Comparison of ENCODE assay signal across 15 cellular contexts in genomic region chr2:71428472-71429383, GRCh38. TPM values are rescaled to one million over a fixed set of nuclear protein-coding genes. Genes with fewer than 3 reads are reported as not detected.
A peak's percentile ranks its signal among the peaks of the same experiment; 100 is the strongest.
DNase-seq lines count a peak whose midpoint lies in the region; ATAC-seq, FAIRE-seq and TF ChIP-seq lines count a peak whose summit lies in the region.
"Had no signal": no experiment of that assay in that cellular context is flagged by ENCODE, and none has a peak within 500 bp of the region (broad histone marks: within the 10 kb centered on the region; RNA-seq: fewer than 3 reads in every experiment).

No MANE protein-coding gene starts in this region.

- H3K9me1 ChIP-seq in K562 (ENCODE audit: control insufficient read depth, insufficient read depth, low read length) = no peaks in the 10 kb centered on the region

- DNase-seq in activated T-cell treated with anti-CD3 and anti-CD28 coated beads, Interleukin-2, amount 50 U/mL, for 72 hours = no peak
- DNase-seq in activated T-cell treated with anti-CD3 and anti-CD28 coated beads for 4 hours = no peak
- DNase-seq in K562 (ENCODE audit: extremely low read depth in 1 of 4, low spot score in 3 of 4) = no peak
- DNase-seq in right lobe of liver = no peak
- no peak for DNase-seq in stimulated activated naive B cell treated with anti-CD40 and anti-IgM and Interleukin-4, amounts not matched to agents 10 μg/mL and 1 μg/mL and 100 μg/mL, for 72 hours
- no peak for DNase-seq in GM23248
- DNase-seq: 8988T, AML-193, DMS53, GF-D8 had no signal

- no peak for TF ChIP-seq CTCF in K562 (IDR thresholded peaks at IDR 0.05 in 2 of 3, conservative IDR thresholded peaks at IDR 0.05 in 1 of 3; ENCODE audit: insufficient read depth in 2 of 3, low read depth in 1 of 3, low read length in 3 of 3)
- no peak for TF ChIP-seq CTCF in right lobe of liver (IDR thresholded peaks at IDR 0.05)

- POLR2A ChIA-PET in K562 (lab: Yijun Ruan, JAX) = no interaction called here

- H3K27me3 ChIP-seq in K562 (ENCODE audit: control insufficient read depth in 2 of 2, insufficient read depth in 2 of 2, low read length in 2 of 2) = no peaks in the 10 kb centered on the region
- no peaks in the 10 kb centered on the region for H3K27me3 ChIP-seq in right lobe of liver
- H3K27me3 ChIP-seq in GM23248 (replicated peaks; ENCODE audit: insufficient read depth) = no peaks in the 10 kb centered on the region
- H3K27me3 ChIP-seq: BLaER1 had no signal

- H3K9me3 ChIP-seq in K562 (replicated peaks; ENCODE audit: control insufficient read depth, insufficient read depth, low read depth, low read length) = no peaks in the 10 kb centered on the region
- H3K9me3 ChIP-seq in right lobe of liver = no peaks in the 10 kb centered on the region
- H3K9me3 ChIP-seq in GM23248 (ENCODE audit: low read depth) = no peaks in the 10 kb centered on the region
- H3K9me3 ChIP-seq: BLaER1 had no signal

- H3F3A ChIP-seq in GM23248 (ENCODE audit: insufficient read depth) = peaks cover 7% of the 10 kb centered on the region; the same call in 1 of the 2 replicates

- no peaks in the 10 kb centered on the region for H3K4me1 Mint-ChIP-seq in activated T-cell treated with anti-CD3 and anti-CD28 coated beads, Interleukin-2, amount 50 U/mL, for 72 hours (ENCODE audit: low read depth)
- peaks cover 0 to 2% of the 10 kb centered on the region in 2 donors for H3K4me1 Mint-ChIP-seq in stimulated activated naive B cell treated with anti-CD40 and anti-IgM and Interleukin-4, amounts not matched to agents 10 μg/mL and 1 μg/mL and 100 μg/mL, for 72 hours

- H3K4me1 ChIP-seq in K562 (replicated peaks in 1 of 2; ENCODE audit: control insufficient read depth in 2 of 2, insufficient read depth in 2 of 2, low read length in 2 of 2) = no peaks in the 10 kb centered on the region
- peaks cover 0 to 26% (median 9%) of the 10 kb centered on the region in 4 donors for H3K4me1 ChIP-seq in right lobe of liver
- no peaks in the 10 kb centered on the region for H3K4me1 ChIP-seq in GM23248 (ENCODE audit: insufficient read depth)
- H3K4me1 ChIP-seq: BLaER1 had no signal

- no peaks in the 10 kb centered on the region for H3K9me2 ChIP-seq in GM23248 (ENCODE audit: insufficient read depth)

- peaks cover 7 to 24% of the 10 kb centered on the region in 2 donors for H3K36me3 Mint-ChIP-seq in activated T-cell treated with anti-CD3 and anti-CD28 coated beads, Interleukin-2, amount 50 U/mL, for 72 hours (ENCODE audit: insufficient read depth in 2 of 2)
- H3K36me3 Mint-ChIP-seq in stimulated activated naive B cell treated with anti-CD40 and anti-IgM and Interleukin-4, amounts not matched to agents 10 μg/mL and 1 μg/mL and 100 μg/mL, for 72 hours = peaks cover 29 to 57% of the 10 kb centered on the region in 2 donors

- H3K36me3 ChIP-seq in K562 (ENCODE audit: control insufficient read depth, insufficient read depth, low read length) = peaks cover 86% of the 10 kb centered on the region
- H3K36me3 ChIP-seq in right lobe of liver = peaks cover 0 to 34% (median 14%) of the 10 kb centered on the region in 4 donors
- peaks cover 78% of the 10 kb centered on the region for H3K36me3 ChIP-seq in GM23248 (ENCODE audit: low read depth)

- H3K27me3 Mint-ChIP-seq in activated T-cell treated with anti-CD3 and anti-CD28 coated beads, Interleukin-2, amount 50 U/mL, for 72 hours (ENCODE audit: low read depth) = no peaks in the 10 kb centered on the region
- H3K27me3 Mint-ChIP-seq in stimulated activated naive B cell treated with anti-CD40 and anti-IgM and Interleukin-4, amounts not matched to agents 10 μg/mL and 1 μg/mL and 100 μg/mL, for 72 hours = no peaks in the 10 kb centered on the region

- TF ChIP-seq RAD21 in K562 (CRISPR knock-in tag; conservative IDR thresholded peaks at IDR 0.05 in 1 of 2, IDR thresholded peaks at IDR 0.05 in 1 of 2) = no peak

- H2AFZ ChIP-seq in K562 (ENCODE audit: low read depth, low read length) = no peak overlapping the region
- no peak overlapping the region for H2AFZ ChIP-seq in GM23248

- H3K9me3 Mint-ChIP-seq in activated T-cell treated with anti-CD3 and anti-CD28 coated beads, Interleukin-2, amount 50 U/mL, for 72 hours = no peaks in the 10 kb centered on the region
- H3K9me3 Mint-ChIP-seq in stimulated activated naive B cell treated with anti-CD40 and anti-IgM and Interleukin-4, amounts not matched to agents 10 μg/mL and 1 μg/mL and 100 μg/mL, for 72 hours = no peaks in the 10 kb centered on the region

- FAIRE-seq in K562 (lab: Jason Lieb, UNC) = no peak
- FAIRE-seq: H54 had no signal

- H3K4me2 ChIP-seq in K562 (ENCODE audit: insufficient read depth, low read length) = no peak overlapping the region
- H3K4me2 ChIP-seq in GM23248 (ENCODE audit: unreplicated experiment) = no peak overlapping the region
- H3K4me2 ChIP-seq: BLaER1 had no signal

- no peak for TF ChIP-seq EP300 in K562 (IDR thresholded peaks at IDR 0.05; ENCODE audit: low read length)

- intact Hi-C loops in K562 (cut with micrococcal nuclease) = no loop called here
- intact Hi-C loops in right lobe of liver (cut with DNase I) = no loop called here

- no peak for ATAC-seq in activated T-cell treated with anti-CD3 and anti-CD28 coated beads, Interleukin-2, amount 50 U/mL, for 72 hours (replicated peaks in 1 of 2)
- ATAC-seq in K562 (no peak), right lobe of liver (peak; percentile 78 to 90 (median 84)), GM18909 (IDR thresholded peaks at IDR 0.05; ENCODE audit: poor library complexity, unreplicated experiment) (no peak)
- ATAC-seq in stimulated activated naive B cell treated with anti-CD40 and anti-IgM and Interleukin-4, amounts not matched to agents 10 μg/mL and 1 μg/mL and 100 μg/mL, for 72 hours (replicated peaks) = no peak
- ATAC-seq: HCT116 had no signal

- H4K20me1 ChIP-seq in K562 (replicated peaks; ENCODE audit: control insufficient read depth, insufficient read depth, low read length) (no peaks in the 10 kb centered on the region), GM23248 (ENCODE audit: insufficient read depth) (no peaks in the 10 kb centered on the region)
- H4K20me1 ChIP-seq: BLaER1 had no signal

- in situ Hi-C loops in K562 (cut with MboI) = no loop called here
- in situ Hi-C loops in GM23248 (cut with MboI) = no loop called here

- H3K9ac ChIP-seq in K562 (ENCODE audit: insufficient read depth in 1 of 2, low read depth in 2 of 2, low read length in 2 of 2) = no peak overlapping the region
- no peak overlapping the region for H3K9ac ChIP-seq in GM23248
- H3K9ac ChIP-seq: BLaER1 had no signal

- H3K27ac ChIP-seq in K562 (ENCODE audit: extremely low read depth, low read depth, low read length) (no peak overlapping the region), right lobe of liver (peak overlapping the region; percentile 7 to 71 (median 34)), GM23248 (no peak overlapping the region)
- H3K27ac ChIP-seq: BLaER1 had no signal

- peak overlapping the region; percentile 70 for H3K27ac Mint-ChIP-seq in activated T-cell treated with anti-CD3 and anti-CD28 coated beads, Interleukin-2, amount 50 U/mL, for 72 hours
- H3K27ac Mint-ChIP-seq in stimulated activated naive B cell treated with anti-CD40 and anti-IgM and Interleukin-4, amounts not matched to agents 10 μg/mL and 1 μg/mL and 100 μg/mL, for 72 hours = peak overlapping the region; percentile 47

- H3K79me2 ChIP-seq in K562 (ENCODE audit: control insufficient read depth, insufficient read depth, low read length) = no peaks in the 10 kb centered on the region
- peaks cover 8% of the 10 kb centered on the region; the same call in 1 of the 2 replicates for H3K79me2 ChIP-seq in GM23248 (ENCODE audit: insufficient read depth)

- BruUV-seq in K562 (replicated peaks; lab: Mats Ljungman, UMichigan) = no TSS peak

- H3K4me3 Mint-ChIP-seq in activated T-cell treated with anti-CD3 and anti-CD28 coated beads, Interleukin-2, amount 50 U/mL, for 72 hours = no peak overlapping the region
- H3K4me3 Mint-ChIP-seq in stimulated activated naive B cell treated with anti-CD40 and anti-IgM and Interleukin-4, amounts not matched to agents 10 μg/mL and 1 μg/mL and 100 μg/mL, for 72 hours = no peak overlapping the region

- WGBS in K562 (ENCODE audit: insufficient coverage, low coverage, missing lambda C conversion rate) = 95% methylated on average over 3 of the region's 3 CpGs
- 33% methylated on average over 3 of the region's 3 CpGs for WGBS in right lobe of liver (ENCODE audit: insufficient coverage, low coverage, low lambda C conversion rate, missing lambda C conversion rate)
- 96% methylated on average over 3 of the region's 3 CpGs for WGBS in GM23248 (ENCODE audit: low coverage in 1 of 2, low lambda C conversion rate in 2 of 2, missing lambda C conversion rate in 2 of 2), 2 experiments

- CTCF ChIA-PET in K562 (lab: Yijun Ruan, JAX; ENCODE audit: low intra/inter-chr PET ratio) = no interaction called here

- H3K4me3 ChIP-seq in K562 = no peak overlapping the region
- H3K4me3 ChIP-seq in right lobe of liver = peak overlapping the region in 1 of 3 donors; percentile 11
- H3K4me3 ChIP-seq in GM23248 = no peak overlapping the region
- H3K4me3 ChIP-seq: BLaER1 had no signal

- TF ChIP-seq POLR2A in K562 (conservative IDR thresholded peaks at IDR 0.05) (no peak), right lobe of liver (IDR thresholded peaks at IDR 0.05) (no peak)

TF ChIP-seq in K562, 482 proteins besides CTCF, POLR2A, EP300 and RAD21 (continues in another document):
- peak; percentile 43 for TF ChIP-seq RBM22 (IDR thresholded peaks at IDR 0.05; ENCODE audit: low read depth, low read length, poor library complexity, severe bottlenecking)

RNA-seq across cellular contexts. Expression of gene DYSF, which starts 24.6 kb away (rescaled TPM):
- total RNA-seq in activated T-cell treated with anti-CD3 and anti-CD28 coated beads, Interleukin-2, amount 50 U/mL, for 72 hours = 1 to 10 TPM in 1 of 2 donors, under 1 TPM in 1; 0.77 to 1.6 TPM
- total RNA-seq in K562 (2011; cell fraction: chromatin; rRNA removed; ENCODE audit: low replicate concordance) = 3.8 and 9.4 TPM in 2 replicates
- total RNA-seq in K562 (2011; cell fraction: nucleolus; rRNA removed) = 4.5 TPM in 2 replicates
- 3.1 and 3.7 TPM in 2 replicates for total RNA-seq in K562 (2011; cell fraction: nucleoplasm; rRNA removed)
- total RNA-seq in K562 (2014; rRNA removed) (0.32 and 0.49 TPM in 2 replicates), K562 (2014; rRNA removed; fragmentation: Illumina TruSeq; extraction: Trizol) (0.16 and 0.29 TPM in 2 replicates), K562 (2015; rRNA removed; fragmentation: Illumina TruSeq; extraction: Trizol) (0.19 and 0.25 TPM in 2 replicates), K562 (2021) (0.80 and 0.87 TPM in 2 replicates), right lobe of liver (10 to 100 TPM; 21.8 to 55.0 (median 32.9) TPM)
- polyA plus RNA-seq in K562 (2011; rRNA removed) (0.45 and 0.56 TPM in 2 replicates), K562 (2014; fragmentation: Illumina TruSeq; extraction: Trizol) (0.65 and 0.98 TPM in 2 replicates), K562 (2014; fragmentation: Nextera tagmentation; extraction: Ambion mirVana) (under 1 TPM; 0.01 TPM), K562 (2014; rRNA removed) (0.23 and 0.26 TPM in 2 replicates), GM23248 (2016; fragmentation: Nextera tagmentation; extraction: Ambion mirVana) (0.25 and 0.42 TPM in 2 replicates)
- polyA plus RNA-seq in K562 (2011; cell fraction: cytosol; rRNA removed) = 0.15 and 0.95 TPM in 2 replicates
- polyA plus RNA-seq in K562 (2011; cell fraction: nucleus; rRNA removed) = 0.88 and 4.1 TPM in 2 replicates
- polyA plus RNA-seq in K562 (2012) = 1.0 and 2.2 TPM in 2 replicates
- 0.42 and 1.8 TPM in 2 replicates for polyA minus RNA-seq in K562 (2011; rRNA and poly(A)+ RNA removed)
- polyA minus RNA-seq in K562 (2011; cell fraction: cytosol; rRNA and poly(A)+ RNA removed) = 0.91 and 3.0 TPM in 2 replicates
- polyA minus RNA-seq in K562 (2011; cell fraction: nucleus; rRNA and poly(A)+ RNA removed) = 2.2 TPM in 2 replicates
- total RNA-seq in GM23248 (2014; rRNA removed; shearing (Covaris generic)) = 0.54 TPM in 1 of 2 replicates, not detected in the other
- total RNA-seq: HT-29 had no signal

Comparison
In these comparisons a context has a peak if more than half of its experiments do, and no peak if none do; other contexts are left out.
1. ATAC-seq: peak in right lobe of liver (4 of 4); none in activated T-cell treated with anti-CD3 and anti-CD28 coated beads, Interleukin-2, amount 50 U/mL, for 72 hours (0 of 2), K562 (single experiment), stimulated activated naive B cell treated with anti-CD40 and anti-IgM and Interleukin-4, amounts not matched to agents 10 μg/mL and 1 μg/mL and 100 μg/mL, for 72 hours (0 of 2) and GM18909 (single experiment).
2. H3K27ac ChIP-seq: peak in right lobe of liver (3 of 3); none in K562 (single experiment) and GM23248 (single experiment).